Comparison of ENCODE assay signal across 8 cellular contexts in genomic region chr2:207529330-207530159, GRCh38. TPM values are rescaled to one million over a fixed set of nuclear protein-coding genes. Genes with fewer than 3 reads are reported as not detected.
A peak's percentile ranks its signal among the peaks of the same experiment; 100 is the strongest.
DNase-seq lines count a peak whose midpoint lies in the region; ATAC-seq and TF ChIP-seq lines count a peak whose summit lies in the region.

Gene CREB1, plus strand, starts transcription at chr2:207529962. Its CDS starts 25,674 bp downstream, at chr2:207555636.

- peak; percentile 80 for TF ChIP-seq POLR2A in GM19099 (IDR thresholded peaks at IDR 0.05; ENCODE audit: extremely low read depth, insufficient read length, low read depth)

- peak within 1 kb of the TSS; percentile 81 for H3K4me3 ChIP-seq in kidney epithelial cell (ENCODE audit: low read depth, low read length)

- ATAC-seq in HG03432 (IDR thresholded peaks at IDR 0.05; ENCODE audit: unreplicated experiment) = peak; percentile 88

- H3K36me3 ChIP-seq in kidney epithelial cell (ENCODE audit: control insufficient read depth, insufficient read depth, low read length) = no peaks in the 10 kb centered on the region

- TF ChIP-seq CTCF in kidney epithelial cell (IDR thresholded peaks at IDR 0.05; ENCODE audit: insufficient read depth, low read length, poor library complexity, severe bottlenecking) = no peak

- DNase-seq in AG20443 (ENCODE audit: low spot score) (peak; percentile 98), NCI-H510A (lab: John Stamatoyannopoulos, UW) (peak; percentile 88), cerebellum (ENCODE audit: low spot score) (peak; percentile 98), kidney epithelial cell (ENCODE audit: low read depth) (peak; percentile 89)
- peak; percentile 100 for DNase-seq in activated CD4-positive, alpha-beta T cell treated with anti-CD3 and anti-CD28 coated beads for 1 hour
- DNase-seq in stimulated activated CD4-positive, alpha-beta T cell treated with anti-CD3 and anti-CD28 coated beads, Interleukin-15, amount 100 ng/mL, for 48 hours (ENCODE audit: low read depth in 2 of 2) = peak; percentile 99 to 100

- no peaks in the 10 kb centered on the region for H3K27me3 ChIP-seq in kidney epithelial cell (ENCODE audit: control insufficient read depth, insufficient read depth, low read length)

RNA-seq across cellular contexts. Expression of gene CREB1, which starts in this region (rescaled TPM):
- total RNA-seq in cerebellum (99.1 TPM), kidney epithelial cell (54.5 and 54.8 TPM in 2 replicates)

Comparison
In these comparisons a context has a peak if more than half of its experiments do, and no peak if none do; other contexts are left out.
1. Peak in every context shown above with its lines: DNase-seq, ATAC-seq and H3K4me3 ChIP-seq.